18 cellular contexts compared by ENCODE assay signal in genomic region chr20:2421247-2421646, GRCh38. TPM values are rescaled to one million over a fixed set of nuclear protein-coding genes. Genes with fewer than 3 reads are reported as not detected.
DNase-seq lines count a peak whose midpoint lies in the region; ATAC-seq and TF ChIP-seq lines count a peak whose summit lies in the region.
"Had no signal": no experiment of that assay in that cellular context is flagged by ENCODE, and none has a peak within 500 bp of the region (broad histone marks: within the 10 kb centered on the region; RNA-seq: fewer than 3 reads in every experiment).

No MANE protein-coding gene starts in this region.

- intact Hi-C loops in MCF 10A (cut with micrococcal nuclease), result loop anchor here (1.0 kb wide), 1 partner anchor 33 kb away; no protein-coding TSS in a partner anchor
- intact Hi-C loops in breast epithelium (cut with DNase I; ENCODE audit: low total_unique reads), result no loop called here

- CTCF ChIA-PET in MCF 10A (lab: Yijun Ruan, JAX), result interaction anchor here (0.8 to 5.6 kb wide), 4 partner anchors 24 to 213 kb away, joined by 4 to 55 read pairs (median 10); no protein-coding TSS in a partner anchor

- no peaks in the 10 kb centered on the region for H3K9me3 Mint-ChIP-seq in MCF 10A (ENCODE audit: unreplicated experiment)
- H3K9me3 Mint-ChIP-seq: activated T-cell treated with anti-CD3 and anti-CD28 coated beads, Interleukin-2, amount 50 U/mL, for 4 hours had no signal

- H3K4me1 Mint-ChIP-seq in MCF 10A (ENCODE audit: insufficient read depth, unreplicated experiment), result no peaks in the 10 kb centered on the region

- H3K4me3 ChIP-seq in breast epithelium, result no peak overlapping the region
- no peak overlapping the region for H3K4me3 ChIP-seq in epithelial cell of esophagus (ENCODE audit: low read length)
- H3K4me3 ChIP-seq in smooth muscle cell, result no peak overlapping the region
- H3K4me3 ChIP-seq: ascending aorta, esophagus muscularis mucosa, SJSA1, uterus had no signal

- DNase-seq in MCF 10A (ENCODE audit: unreplicated experiment), result peak; percentile 24
- no peak for DNase-seq in breast epithelium (ENCODE audit: low spot score in 2 of 2)
- peak; percentile 67 for DNase-seq in NCI-H69 (lab: John Stamatoyannopoulos, UW)
- DNase-seq in epithelial cell of esophagus (ENCODE audit: low read depth), result peak; percentile 13
- DNase-seq in smooth muscle cell (lab: John Stamatoyannopoulos, UW; ENCODE audit: unreplicated experiment), result no peak
- DNase-seq: activated CD4-positive, CD25-positive, alpha-beta regulatory T cell; activated T-cell treated with anti-CD3 and anti-CD28 coated beads, Interleukin-2, amount 50 U/mL, for 4 hours; C1 segment of cervical spinal cord; NCI-H2029 treated with DMSO at 0.1 percent for 48 hours; stimulated activated CD4-positive, alpha-beta T cell treated with anti-CD3 and anti-CD28 coated beads, Interleukin-15, amount 100 ng/mL, for 24 hours; stimulated activated CD8-positive, alpha-beta memory T cell treated with anti-CD3 and anti-CD28 coated beads, Interleukin-4, amount 100 ng/mL, for 48 hours; uterus had no signal

- H3K4me3 Mint-ChIP-seq in MCF 10A (ENCODE audit: unreplicated experiment), result no peak overlapping the region
- H3K4me3 Mint-ChIP-seq: activated T-cell treated with anti-CD3 and anti-CD28 coated beads, Interleukin-2, amount 50 U/mL, for 4 hours had no signal

- no peak overlapping the region for H3K27ac Mint-ChIP-seq in MCF 10A (ENCODE audit: low read depth, unreplicated experiment)

- H3K4me2 ChIP-seq in smooth muscle cell, result no peak overlapping the region

- 77% methylated on average over 5 of the region's 5 CpGs for WGBS in smooth muscle cell (ENCODE audit: low lambda C conversion rate)

- H3K9ac ChIP-seq in smooth muscle cell (ENCODE audit: low read depth), result no peak overlapping the region

- H3K36me3 ChIP-seq in breast epithelium, result no peaks in the 10 kb centered on the region
- no peaks in the 10 kb centered on the region for H3K36me3 ChIP-seq in smooth muscle cell (ENCODE audit: low read depth)
- H3K36me3 ChIP-seq: ascending aorta, esophagus muscularis mucosa, SJSA1, uterus had no signal

- POLR2A ChIA-PET in MCF 10A (lab: Yijun Ruan, JAX), result interaction anchor here (2.2 kb wide), 1 partner anchor 31 kb away, joined by 15 read pairs; no protein-coding TSS in a partner anchor

- no peaks in the 10 kb centered on the region for H3K36me3 Mint-ChIP-seq in MCF 10A (ENCODE audit: insufficient read depth, unreplicated experiment)

- H3K27ac ChIP-seq in breast epithelium (no peak overlapping the region), smooth muscle cell (ENCODE audit: low read depth) (no peak overlapping the region)
- H3K27ac ChIP-seq: ascending aorta, esophagus muscularis mucosa, SJSA1, uterus had no signal

- TF ChIP-seq POLR2A in breast epithelium (IDR thresholded peaks at IDR 0.05), result no peak

- BruUV-seq in MCF 10A (replicated peaks; lab: Mats Ljungman, UMichigan), result no TSS peak

- no peaks in the 10 kb centered on the region for H3F3A ChIP-seq in smooth muscle cell (ENCODE audit: low read depth)

- H3K27me3 ChIP-seq in breast epithelium, result no peaks in the 10 kb centered on the region
- no peaks in the 10 kb centered on the region for H3K27me3 ChIP-seq in smooth muscle cell (ENCODE audit: low read depth)
- H3K27me3 ChIP-seq: ascending aorta, uterus had no signal

- H4K20me1 ChIP-seq in smooth muscle cell (ENCODE audit: low read depth), result no peaks in the 10 kb centered on the region

- no peaks in the 10 kb centered on the region for H3K27me3 Mint-ChIP-seq in MCF 10A (ENCODE audit: insufficient read depth, unreplicated experiment)

- TF ChIP-seq CTCF in MCF 10A (IDR thresholded peaks at IDR 0.05; ENCODE audit: unreplicated experiment) (peak; percentile 27), breast epithelium (IDR thresholded peaks at IDR 0.05) (no peak), epithelial cell of esophagus (IDR thresholded peaks at IDR 0.05; ENCODE audit: insufficient read depth, low read depth, low read length, missing control alignments) (peak; percentile 26), smooth muscle cell (IDR thresholded peaks at IDR 0.05; ENCODE audit: borderline replicate concordance, insufficient read depth, poor library complexity, severe bottlenecking) (peak; percentile 16)

- no peaks in the 10 kb centered on the region for H3K79me2 ChIP-seq in smooth muscle cell (ENCODE audit: low read depth)

- H2AFZ ChIP-seq in smooth muscle cell (ENCODE audit: low read depth), result no peak overlapping the region

- no peaks in the 10 kb centered on the region for H3K4me1 ChIP-seq in breast epithelium
- H3K4me1 ChIP-seq in smooth muscle cell (ENCODE audit: low read depth), result no peaks in the 10 kb centered on the region
- H3K4me1 ChIP-seq: ascending aorta, esophagus muscularis mucosa, SJSA1, uterus had no signal

- ATAC-seq in HG03039 (IDR thresholded peaks at IDR 0.05; ENCODE audit: unreplicated experiment), result no peak
- no peak for ATAC-seq in esophagus mucosa
- ATAC-seq in GM19463 (IDR thresholded peaks at IDR 0.05; ENCODE audit: unreplicated experiment), result no peak
- ATAC-seq: activated T-cell treated with anti-CD3 and anti-CD28 coated beads, Interleukin-2, amount 50 U/mL, for 4 hours had no signal

- H3K9me3 ChIP-seq in breast epithelium, result no peaks in the 10 kb centered on the region
- H3K9me3 ChIP-seq in smooth muscle cell (replicated peaks; ENCODE audit: low read depth), result no peaks in the 10 kb centered on the region
- H3K9me3 ChIP-seq: ascending aorta, esophagus muscularis mucosa, SJSA1, uterus had no signal

RNA-seq across cellular contexts. Expression of gene TGM6, which starts 40.5 kb away (rescaled TPM):
- total RNA-seq in MCF 10A (2022) (not detected in 2 replicates), breast epithelium (not detected), smooth muscle cell (not detected in 2 replicates), esophagus mucosa (not detected)
- not detected in 2 replicates for polyA plus RNA-seq in smooth muscle cell
- total RNA-seq: activated T-cell treated with anti-CD3 and anti-CD28 coated beads, Interleukin-2, amount 50 U/mL, for 4 hours; ascending aorta; esophagus muscularis mucosa; SJSA1; uterus had no signal

RNA-seq across cellular contexts. Expression of gene SNRPB, which starts 49.3 kb away (rescaled TPM):
- total RNA-seq in MCF 10A (2022) (236 and 240 TPM in 2 replicates), breast epithelium (100 to 1,000 TPM; 124 to 207 (median 179) TPM), smooth muscle cell (245 and 250 TPM in 2 replicates), esophagus mucosa (177 TPM)
- 281 and 296 TPM in 2 replicates for polyA plus RNA-seq in smooth muscle cell

Comparison
In these comparisons a context has a peak if more than half of its experiments do, and no peak if none do; other contexts are left out.
1. DNase-seq: peak in MCF 10A (single experiment), NCI-H69 (single experiment) and epithelial cell of esophagus (single experiment); none in breast epithelium (0 of 2) and smooth muscle cell (single experiment).
2. CTCF ChIP-seq: peak in MCF 10A (single experiment), epithelial cell of esophagus (single experiment) and smooth muscle cell (single experiment); none in breast epithelium (0 of 3).